9 cellular contexts compared by ENCODE assay signal in the genomic region with DNA sequence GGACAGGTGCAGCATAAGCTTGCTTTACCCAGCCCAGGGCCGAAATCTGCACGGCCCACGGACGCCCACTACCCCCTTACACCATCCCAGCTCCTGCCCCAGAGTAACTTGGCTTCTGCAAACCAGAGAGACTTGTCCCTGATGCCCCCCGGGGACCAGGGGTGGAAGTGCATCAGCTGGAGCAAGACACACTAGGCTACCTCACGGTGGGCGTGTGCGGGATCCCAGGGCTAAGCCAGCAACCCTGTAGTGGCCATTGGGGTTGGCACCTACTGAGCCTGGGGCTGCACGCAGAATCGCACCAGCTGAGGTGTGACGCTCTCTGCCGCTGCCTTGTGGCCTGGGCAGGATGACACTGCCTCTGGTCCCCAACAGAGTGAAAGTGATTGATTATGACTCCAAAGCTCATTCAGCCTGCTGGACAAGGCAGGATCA. TPM values are rescaled to one million over a fixed set of nuclear protein-coding genes. Genes with fewer than 3 reads are reported as not detected.
DNase-seq lines count a peak whose midpoint lies in the region; ATAC-seq and TF ChIP-seq lines count a peak whose summit lies in the region.
"Had no signal": no experiment of that assay in that cellular context is flagged by ENCODE, and none has a peak within 500 bp of the region (broad histone marks: within the 10 kb centered on the region; RNA-seq: fewer than 3 reads in every experiment).

No MANE protein-coding gene starts in this region.

- no peak overlapping the region for H4K5ac ChIP-seq in mesendoderm (ENCODE audit: low read length)

- H3K36me3 ChIP-seq in OCI-LY7 (ENCODE audit: insufficient read depth, low read length) (no peaks in the 10 kb centered on the region), mesendoderm (ENCODE audit: control insufficient read depth, insufficient read depth, low read length) (no peaks in the 10 kb centered on the region)
- H3K36me3 ChIP-seq: SJSA1 had no signal

- intact Hi-C loops in OCI-LY7 (cut with micrococcal nuclease; ENCODE audit: unreplicated experiment), result no loop called here

- ATAC-seq in HG03565 (IDR thresholded peaks at IDR 0.05; ENCODE audit: unreplicated experiment), result no peak

- peak; percentile 67 for TF ChIP-seq CTCF in OCI-LY7 (conservative IDR thresholded peaks at IDR 0.05; ENCODE audit: low read length)

- H2BK120ac ChIP-seq in mesendoderm (ENCODE audit: low read depth, low read length), result no peak overlapping the region

- no peak overlapping the region for H3K56ac ChIP-seq in mesendoderm (ENCODE audit: low read length)

- no peaks in the 10 kb centered on the region for H4K20me1 ChIP-seq in OCI-LY7 (ENCODE audit: insufficient read depth, low read length)

- H2AFZ ChIP-seq in OCI-LY7 (ENCODE audit: low read length), result no peak overlapping the region

- POLR2A ChIA-PET in OCI-LY7 (lab: Charles Lee), result no interaction called here

- no peak overlapping the region for H2AK5ac ChIP-seq in mesendoderm (ENCODE audit: low read length)

- CTCF ChIA-PET in OCI-LY7 (lab: Charles Lee; ENCODE audit: unreplicated experiment), result no interaction called here

- peaks cover 6% of the 10 kb centered on the region; the same call in 1 of the 2 replicates for H3K79me2 ChIP-seq in OCI-LY7 (ENCODE audit: insufficient read depth, low read depth, low read length)
- no peaks in the 10 kb centered on the region for H3K79me2 ChIP-seq in mesendoderm (ENCODE audit: control insufficient read depth, insufficient read depth, low read length)

- no peak overlapping the region for H4K8ac ChIP-seq in mesendoderm (ENCODE audit: low read depth, low read length)

- no peak overlapping the region for H2BK5ac ChIP-seq in mesendoderm (ENCODE audit: low read length)

- no peak overlapping the region for H3K27ac ChIP-seq in OCI-LY7 (ENCODE audit: low read depth, low read length, poor library complexity, severe bottlenecking)
- no peak overlapping the region for H3K27ac ChIP-seq in mesendoderm (ENCODE audit: low read depth, low read length)
- H3K27ac ChIP-seq: SJSA1 had no signal

- H3K4me2 ChIP-seq in OCI-LY7 (ENCODE audit: low read length) (no peak overlapping the region), mesendoderm (ENCODE audit: low read length) (no peak overlapping the region)

- BruUV-seq in OCI-LY7 (replicated peaks; lab: Mats Ljungman, UMichigan), result no TSS peak

- H3K9me2 ChIP-seq in OCI-LY7 (ENCODE audit: insufficient read depth, low read length), result no peaks in the 10 kb centered on the region

- H3K9me3 ChIP-seq in OCI-LY7 (ENCODE audit: low read length), result no peaks in the 10 kb centered on the region
- H3K9me3 ChIP-seq: SJSA1 had no signal

- no peaks in the 10 kb centered on the region for H3K27me3 ChIP-seq in mesendoderm (ENCODE audit: insufficient read depth, low read length, poor library complexity)
- H3K27me3 ChIP-seq: SJSA1 had no signal

- no peak overlapping the region for H3K23ac ChIP-seq in mesendoderm (ENCODE audit: low read length)

- no CpG with 5 or more reads among the region's 12 CpGs for WGBS in mesendoderm (ENCODE audit: extremely low coverage, insufficient coverage, low lambda C conversion rate)

- H2BK15ac ChIP-seq in mesendoderm (replicated peaks; ENCODE audit: low read depth), result no peak overlapping the region

- no peak overlapping the region for H3K4me3 ChIP-seq in OCI-LY7 (ENCODE audit: low read depth, low read length, poor library complexity, severe bottlenecking)
- no peak overlapping the region for H3K4me3 ChIP-seq in mesendoderm (ENCODE audit: low read length)
- H3K4me3 ChIP-seq: SJSA1 had no signal

- peaks cover 4% of the 10 kb centered on the region for H3K79me1 ChIP-seq in mesendoderm (ENCODE audit: low read length)

- DNase-seq in DMS53 (lab: John Stamatoyannopoulos, UW) (peak; percentile 51), DMS53 treated with DMSO at 0.1 percent for 48 hours (lab: John Stamatoyannopoulos, UW; ENCODE audit: unreplicated experiment) (no peak), OCI-LY7 (ENCODE audit: low spot score) (peak; percentile 51), astrocyte of the hippocampus (ENCODE audit: low read depth, low spot score) (peak; percentile 13), mesendoderm (peak; percentile 88), NCI-H128 (lab: John Stamatoyannopoulos, UW; ENCODE audit: unreplicated experiment) (no peak), ureter (ENCODE audit: low spot score) (no peak)

- H3K9ac ChIP-seq in mesendoderm (ENCODE audit: low read length), result no peak overlapping the region

- H3K18ac ChIP-seq in mesendoderm (ENCODE audit: low read length), result no peak overlapping the region

- peaks cover 7% of the 10 kb centered on the region for H3K4me1 ChIP-seq in OCI-LY7 (ENCODE audit: insufficient read depth, low read length, poor library complexity, severe bottlenecking)
- H3K4me1 ChIP-seq in mesendoderm (ENCODE audit: control insufficient read depth, low read depth, low read length), result peaks cover 3% of the 10 kb centered on the region

- H3K4ac ChIP-seq in mesendoderm (ENCODE audit: low read depth, low read length), result no peak overlapping the region

RNA-seq across cellular contexts. Expression of a gene that starts 6.1 kb away (rescaled TPM):
- 14.1 and 14.9 TPM in 2 replicates for total RNA-seq in OCI-LY7 (2014; rRNA removed; shearing (Covaris generic))
- 9.3 and 9.4 TPM in 2 replicates for total RNA-seq in OCI-LY7 (2022)
- 1.9 TPM for polyA plus RNA-seq in mesendoderm (2013, experiment 1 of 2)
- 1.8 TPM for polyA plus RNA-seq in mesendoderm (2013, experiment 2 of 2)
- total RNA-seq in ureter, result 13.2 TPM

RNA-seq across cellular contexts. Expression of a gene that starts 21.1 kb away (rescaled TPM):
- total RNA-seq in OCI-LY7 (2014; rRNA removed; shearing (Covaris generic)), result 5.6 and 11.9 TPM in 2 replicates
- total RNA-seq in OCI-LY7 (2022) (18.0 and 19.6 TPM in 2 replicates), ureter (38.4 TPM)
- polyA plus RNA-seq in mesendoderm (2013, experiment 1 of 2), result 10.7 TPM
- polyA plus RNA-seq in mesendoderm (2013, experiment 2 of 2), result 10.9 TPM

RNA-seq across cellular contexts. Expression of a gene that starts 33.2 kb away (rescaled TPM):
- total RNA-seq in OCI-LY7 (2014; rRNA removed; shearing (Covaris generic)), result 1,855 and 1,868 TPM in 2 replicates
- total RNA-seq in OCI-LY7 (2022), result 1,622 and 1,726 TPM in 2 replicates
- 3,187 TPM for polyA plus RNA-seq in mesendoderm (2013, experiment 1 of 2)
- 3,242 TPM for polyA plus RNA-seq in mesendoderm (2013, experiment 2 of 2)
- 1,953 TPM for total RNA-seq in ureter

RNA-seq across cellular contexts. Expression of a gene that starts 33.3 kb away (rescaled TPM):
- 13.6 and 20.8 TPM in 2 replicates for total RNA-seq in OCI-LY7 (2014; rRNA removed; shearing (Covaris generic))
- 32.2 and 34.1 TPM in 2 replicates for total RNA-seq in OCI-LY7 (2022)
- 7.8 TPM for polyA plus RNA-seq in mesendoderm (2013, experiment 1 of 2)
- 8.5 TPM for polyA plus RNA-seq in mesendoderm (2013, experiment 2 of 2)
- 30.4 TPM for total RNA-seq in ureter

Comparison
In these comparisons a context has a peak if more than half of its experiments do, and no peak if none do; other contexts are left out.
1. DNase-seq: peak in DMS53 (single experiment), OCI-LY7 (single experiment), astrocyte of the hippocampus (single experiment) and mesendoderm (single experiment); none in DMS53 treated with DMSO at 0.1 percent for 48 hours (single experiment), NCI-H128 (single experiment) and ureter (single experiment).